Comparison of ENCODE assay signal across 7 cellular contexts in genomic region chr12:5658339-5658941, GRCh38.
DNase-seq lines count a peak whose midpoint lies in the region; ATAC-seq, FAIRE-seq and TF ChIP-seq lines count a peak whose summit lies in the region.
"Not testable (repeated sequence)": the region's sequence is repeated elsewhere in the genome, so short reads cannot be mapped to it uniquely, and the experiment has no call there.

No MANE protein-coding gene starts in this region.

- CTCF ChIA-PET in IMR-90 (lab: Yijun Ruan, JAX) = not testable (repeated sequence)

- H3K79me1 ChIP-seq in IMR-90 (ENCODE audit: low read depth in 1 of 2, low read length in 2 of 2) = not testable (repeated sequence)

- H2BK20ac ChIP-seq in IMR-90 (ENCODE audit: low read depth, low read length) = not testable (repeated sequence)

- H3K23ac ChIP-seq in IMR-90 (ENCODE audit: low read depth, low read length) = not testable (repeated sequence)

- not testable (repeated sequence) for H3K9me3 ChIP-seq in IMR-90 (ENCODE audit: control insufficient read depth, insufficient read depth, low read length); astrocyte (ENCODE audit: insufficient read depth, low read depth, low read length); kidney (ENCODE audit: control insufficient read depth in 1 of 2, low read length in 2 of 2); small intestine (ENCODE audit: control insufficient read depth, low read depth)

- dilution Hi-C loops in IMR-90 (cut with HindIII; ENCODE audit: low sequenced_read_pairs, unreplicated experiment) = not testable (repeated sequence)

- H3K4me1 Mint-ChIP-seq in astrocyte (ENCODE audit: low read depth, unreplicated experiment) = not testable (repeated sequence)

- not testable (repeated sequence) for H4K20me1 ChIP-seq in IMR-90 (ENCODE audit: insufficient read depth, low read length); astrocyte (ENCODE audit: insufficient read depth, low read length)

- not testable (repeated sequence) for H3K4me2 ChIP-seq in IMR-90 (ENCODE audit: low read depth, low read length); astrocyte (ENCODE audit: low read length)

- not testable (repeated sequence) for H3K27me3 ChIP-seq in IMR-90 (ENCODE audit: control insufficient read depth, insufficient read depth, low read length); astrocyte (ENCODE audit: insufficient read depth, low read length); small intestine (ENCODE audit: control insufficient read depth in 2 of 2, insufficient read depth in 2 of 2, low read length in 2 of 2)

- not testable (repeated sequence) for BruUV-seq in IMR-90 (replicated peaks; lab: Mats Ljungman, UMichigan)

- H2BK120ac ChIP-seq in IMR-90 (ENCODE audit: low read depth, low read length) = not testable (repeated sequence)

- ATAC-seq in IMR-90 (ENCODE audit: low read depth) = not testable (repeated sequence)

- not testable (repeated sequence) for H3K4me3 Mint-ChIP-seq in astrocyte (ENCODE audit: unreplicated experiment)

- not testable (repeated sequence) for H3K9me3 Mint-ChIP-seq in astrocyte (ENCODE audit: unreplicated experiment)

- TF ChIP-seq RAD21 in IMR-90 (IDR thresholded peaks at IDR 0.05; ENCODE audit: low read length) = not testable (repeated sequence)

- peak; percentile 88 for FAIRE-seq in D721Med (lab: Jason Lieb, UNC)
- FAIRE-seq in GM19239 (lab: Jason Lieb, UNC) = peak; percentile 56
- peak; percentile 68 for FAIRE-seq in astrocyte (lab: Jason Lieb, UNC)
- FAIRE-seq in colon (lab: Jason Lieb, UNC) = peak; percentile 91
- peak; percentile 85 for FAIRE-seq in kidney (lab: Jason Lieb, UNC)
- FAIRE-seq in small intestine (lab: Jason Lieb, UNC) = peak; percentile 92

- POLR2A ChIA-PET in IMR-90 (lab: Charles Lee; ENCODE audit: unreplicated experiment) = not testable (repeated sequence)

- not testable (repeated sequence) for H3K36me3 ChIP-seq in IMR-90 (ENCODE audit: control insufficient read depth, insufficient read depth, low read length); astrocyte (ENCODE audit: insufficient read depth, low read length); kidney (ENCODE audit: control insufficient read depth in 1 of 2, insufficient read depth in 2 of 2, low read length in 2 of 2); small intestine (ENCODE audit: control insufficient read depth in 2 of 2, insufficient read depth in 2 of 2, low read length in 2 of 2)

- not testable (repeated sequence) for H2BK15ac ChIP-seq in IMR-90 (ENCODE audit: low read depth, low read length)

- 66 to 100% methylated on average over 3 of the region's 3 CpGs for WGBS in IMR-90 (ENCODE audit: extremely low coverage in 2 of 2, insufficient read length in 1 of 2), 2 experiments
- 86 to 94% (median 91%) methylated on average over 3 of the region's 3 CpGs for whole genome bisulfite sequencing in small intestine, 3 donors

- not testable (repeated sequence) for H3K4me3 ChIP-seq in IMR-90 (ENCODE audit: insufficient read depth, low read depth, low read length); astrocyte (ENCODE audit: insufficient read depth, low read depth, low read length); kidney (ENCODE audit: low read length in 2 of 2); small intestine (ENCODE audit: low read depth in 1 of 2, low read length in 2 of 2)

- not testable (repeated sequence) for TF ChIP-seq POLR2A in IMR-90 (IDR thresholded peaks at IDR 0.05; ENCODE audit: low read depth, low read length)

- not testable (repeated sequence) for H3K4me1 ChIP-seq in IMR-90 (ENCODE audit: control insufficient read depth, insufficient read depth, low read length); astrocyte (ENCODE audit: insufficient read depth, low read length); kidney (ENCODE audit: control insufficient read depth in 1 of 2, insufficient read depth in 1 of 2, low read depth in 1 of 2, low read length in 2 of 2); small intestine (ENCODE audit: control insufficient read depth in 2 of 2, insufficient read depth in 1 of 2, low read depth in 1 of 2, low read length in 1 of 2)

- in situ Hi-C loops in IMR-90 (cut with MboI; ENCODE audit: low sequenced_read_pairs) = loop anchor here (10.0 kb wide), 1 partner anchor 234 kb away; no protein-coding TSS in a partner anchor

- not testable (repeated sequence) for H3K36me3 Mint-ChIP-seq in astrocyte (ENCODE audit: low read depth, unreplicated experiment)

- not testable (repeated sequence) for H3K27ac ChIP-seq in IMR-90 (ENCODE audit: insufficient read depth, low read length); astrocyte (ENCODE audit: low read depth, low read length); kidney (ENCODE audit: low read depth in 2 of 2, low read length in 2 of 2); small intestine (ENCODE audit: low read depth in 1 of 2, low read length in 1 of 2)

- not testable (repeated sequence) for H2BK5ac ChIP-seq in IMR-90 (ENCODE audit: low read depth, low read length, poor library complexity, severe bottlenecking)

- not testable (repeated sequence) for H2AK5ac ChIP-seq in IMR-90 (ENCODE audit: low read depth, low read length)

- not testable (repeated sequence) for H3K9ac ChIP-seq in IMR-90 (ENCODE audit: low read depth, low read length); astrocyte (ENCODE audit: low read length); kidney (ENCODE audit: low read length in 2 of 2)

- not testable (repeated sequence) for H2AFZ ChIP-seq in IMR-90 (replicated peaks; ENCODE audit: low read length, poor library complexity); astrocyte (ENCODE audit: low read depth, low read length)

- TF ChIP-seq CTCF in D721Med (IDR thresholded peaks at IDR 0.05; ENCODE audit: insufficient read depth, missing control alignments); IMR-90 (conservative IDR thresholded peaks at IDR 0.05; ENCODE audit: low read depth, low read length); astrocyte (IDR thresholded peaks at IDR 0.05; ENCODE audit: insufficient read depth, low read depth, low read length); kidney (IDR thresholded peaks at IDR 0.05; ENCODE audit: borderline replicate concordance, extremely low read depth, insufficient read depth): not testable (repeated sequence)

- intact Hi-C loops in IMR-90 (cut with micrococcal nuclease) = loop anchor here (10.0 kb wide), 1 partner anchor 554 kb away; no protein-coding TSS in a partner anchor
- intact Hi-C loops in kidney (cut with DNase I) = not testable (repeated sequence)

- not testable (repeated sequence) for H3K56ac ChIP-seq in IMR-90 (ENCODE audit: extremely low read depth, insufficient read depth, low read length)

- H3K27me3 Mint-ChIP-seq in astrocyte (ENCODE audit: low read depth, unreplicated experiment) = not testable (repeated sequence)

- not testable (repeated sequence) for H3K14ac ChIP-seq in IMR-90 (replicated peaks; ENCODE audit: low read depth, low read length)

- not testable (repeated sequence) for H2AK9ac ChIP-seq in IMR-90 (replicated peaks; ENCODE audit: low read depth, low read length, poor library complexity)

- H4K5ac ChIP-seq in IMR-90 (ENCODE audit: low read depth, low read length) = not testable (repeated sequence)

- not testable (repeated sequence) for H4K91ac ChIP-seq in IMR-90 (ENCODE audit: insufficient read depth, low read depth, low read length)

- DNase-seq in D721Med (ENCODE audit: insufficient read length, low spot score); GM19239 (ENCODE audit: insufficient read length, low spot score); IMR-90; astrocyte (ENCODE audit: low read depth); kidney; small intestine: not testable (repeated sequence)

- H3K79me2 ChIP-seq in astrocyte (ENCODE audit: insufficient read depth, low read length) = not testable (repeated sequence)

- not testable (repeated sequence) for H3K18ac ChIP-seq in IMR-90 (ENCODE audit: low read depth, low read length)

- not testable (repeated sequence) for H3K4ac ChIP-seq in IMR-90 (ENCODE audit: low read depth, low read length)

- H3K9me1 ChIP-seq in IMR-90 (ENCODE audit: insufficient read depth, low read length) = not testable (repeated sequence)

- H4K8ac ChIP-seq in IMR-90 (ENCODE audit: low read depth in 2 of 2, low read length in 2 of 2) = not testable (repeated sequence)

- not testable (repeated sequence) for H3K27ac Mint-ChIP-seq in astrocyte (ENCODE audit: unreplicated experiment)

TF ChIP-seq in IMR-90, 13 proteins besides CTCF, POLR2A, EP300 and RAD21:
- TF ChIP-seq MAFK (IDR thresholded peaks at IDR 0.05; ENCODE audit: low read depth, low read length) = peak; percentile 27; the same call in 1 of the 2 replicates
